ENCODE assay signal across 17 cellular contexts in genomic region chr10:125977206-125977605, GRCh38.
DNase-seq lines count a peak whose midpoint lies in the region; ATAC-seq and TF ChIP-seq lines count a peak whose summit lies in the region.
"Had no signal": no experiment of that assay in that cellular context is flagged by ENCODE, and none has a peak within 500 bp of the region (broad histone marks: within the 10 kb centered on the region; RNA-seq: fewer than 3 reads in every experiment).

No MANE protein-coding gene starts in this region.

- TF ChIP-seq CTCF in GM12865 (IDR thresholded peaks at IDR 0.05; ENCODE audit: insufficient read depth, low read depth, low read length, missing control alignments) (peak; percentile 47), LNCAP (IDR thresholded peaks at IDR 0.05) (peak; percentile 34; the same call in 1 of the 2 replicates), astrocyte of the spinal cord (IDR thresholded peaks at IDR 0.05; ENCODE audit: low read depth, low read length) (peak; percentile 33)

- no peaks in the 10 kb centered on the region for H3K9me3 Mint-ChIP-seq in activated naive CD4-positive, alpha-beta T cell treated with anti-CD3 and anti-CD28 coated beads for 36 hours
- H3K9me3 Mint-ChIP-seq: activated B cell treated with CpG ODN at 0.5 μM for 24 hours had no signal

- no peaks in the 10 kb centered on the region for H3K4me1 Mint-ChIP-seq in activated naive CD4-positive, alpha-beta T cell treated with anti-CD3 and anti-CD28 coated beads for 36 hours (ENCODE audit: low read depth)
- H3K4me1 Mint-ChIP-seq: CD14-positive monocyte had no signal

- H3K9me3 ChIP-seq in MG63, result no peaks in the 10 kb centered on the region; the same call in 1 of the 2 replicates
- H3K9me3 ChIP-seq: adrenal gland had no signal

- no peaks in the 10 kb centered on the region for H3K36me3 Mint-ChIP-seq in activated naive CD4-positive, alpha-beta T cell treated with anti-CD3 and anti-CD28 coated beads for 36 hours (ENCODE audit: low read depth)
- H3K36me3 Mint-ChIP-seq: CD14-positive monocyte had no signal

- no peak overlapping the region for H3K27ac Mint-ChIP-seq in activated naive CD4-positive, alpha-beta T cell treated with anti-CD3 and anti-CD28 coated beads for 36 hours
- H3K27ac Mint-ChIP-seq: activated B cell treated with CpG ODN at 0.5 μM for 24 hours had no signal

- no peaks in the 10 kb centered on the region for H3K36me3 ChIP-seq in MG63
- H3K36me3 ChIP-seq: adrenal gland, SJCRH30 had no signal

- CTCF ChIA-PET in activated naive CD4-positive, alpha-beta T cell treated with anti-CD3 and anti-CD28 coated beads for 36 hours (lab: Charles Lee), result interaction anchor here (0.6 to 1.0 kb wide), 2 partner anchors 10 to 772 kb away, joined by 3 read pairs; no protein-coding TSS in a partner anchor

- H3K27me3 ChIP-seq in MG63, result no peaks in the 10 kb centered on the region
- H3K27me3 ChIP-seq: adrenal gland, SJCRH30 had no signal

- in situ Hi-C loops in astrocyte of the spinal cord (cut with HindIII; ENCODE audit: low sequenced_read_pairs), result no loop called here

- intact Hi-C loops in activated naive CD4-positive, alpha-beta T cell treated with anti-CD3 and anti-CD28 coated beads for 36 hours (cut with micrococcal nuclease), result no loop called here

- peak; percentile 34 for DNase-seq in GM12865 (ENCODE audit: low read depth)
- DNase-seq in astrocyte of the spinal cord (ENCODE audit: low read depth, low spot score), result no peak
- DNase-seq in left kidney (ENCODE audit: low read depth, low spot score), result peak; percentile 12
- DNase-seq in DMS114 treated with DMSO at 0.1 percent for 48 hours (lab: John Stamatoyannopoulos, UW; ENCODE audit: unreplicated experiment), result no peak
- DNase-seq in MG63, result no peak
- DNase-seq in activated naive CD4-positive, alpha-beta T cell treated with anti-CD3 and anti-CD28 coated beads for 36 hours, result no peak
- DNase-seq: activated B cell treated with CpG ODN at 0.5 μM for 24 hours, adrenal gland, GF-D8, left ventricle myocardium superior, NCI-H526 treated with DMSO at 0.1 percent for 48 hours, SJCRH30, small intestine, substantia nigra had no signal

- peaks cover 14% of the 10 kb centered on the region for H3K27me3 Mint-ChIP-seq in activated naive CD4-positive, alpha-beta T cell treated with anti-CD3 and anti-CD28 coated beads for 36 hours (ENCODE audit: low read depth)

- H3K4me3 Mint-ChIP-seq in activated naive CD4-positive, alpha-beta T cell treated with anti-CD3 and anti-CD28 coated beads for 36 hours, result no peak overlapping the region
- H3K4me3 Mint-ChIP-seq: activated B cell treated with CpG ODN at 0.5 μM for 24 hours, CD14-positive monocyte had no signal

- ATAC-seq in GM18517 (IDR thresholded peaks at IDR 0.05; ENCODE audit: unreplicated experiment), result no peak
- ATAC-seq: left ventricle myocardium superior had no signal

- H3K4me3 ChIP-seq in GM12865 (ENCODE audit: low read depth, low read length) (no peak overlapping the region), astrocyte of the spinal cord (ENCODE audit: low read depth, low read length) (no peak overlapping the region), MG63 (no peak overlapping the region)
- H3K4me3 ChIP-seq: adrenal gland, SJCRH30 had no signal

Comparison
In these comparisons a context has a peak if more than half of its experiments do, and no peak if none do; other contexts are left out.
1. DNase-seq: peak in GM12865 (single experiment) and left kidney (single experiment); none in astrocyte of the spinal cord (single experiment), DMS114 treated with DMSO at 0.1 percent for 48 hours (single experiment), MG63 (single experiment) and activated naive CD4-positive, alpha-beta T cell treated with anti-CD3 and anti-CD28 coated beads for 36 hours (single experiment).
2. Peak in every context shown above with its lines, with median percentiles within 50 percentile points of each other: CTCF ChIP-seq.